ENCODE assay signal across 33 cellular contexts in genomic region chr12:60096727-60097126, GRCh38.
"Had no signal": no experiment of that assay in that cellular context is flagged by ENCODE, and none has a peak within 500 bp of the region (broad histone marks: within the 10 kb centered on the region; RNA-seq: fewer than 3 reads in every experiment).

No MANE protein-coding gene starts in this region.

- H3K27ac Mint-ChIP-seq: activated B cell treated with CpG ODN at 0.5 μM for 24 hours; activated CD4-positive, alpha-beta memory T cell treated with anti-CD3 and anti-CD28 coated beads for 36 hours; activated CD4-positive, alpha-beta T cell treated with anti-CD3 and anti-CD28 coated beads, Interleukin-2, amount 10 ng/mL, durations not matched to agents 24 days and 14 days; activated CD8-positive, alpha-beta memory T cell treated with anti-CD3 and anti-CD28 coated beads, Interleukin-2, amount 10 ng/mL, durations not matched to agents 7 days and 5 days; activated CD8-positive, alpha-beta T cell treated with anti-CD3 and anti-CD28 coated beads, Interleukin-2, amount 10 ng/mL, durations not matched to agents 7 days and 5 days; activated naive CD4-positive, alpha-beta T cell treated with anti-CD3 and anti-CD28 coated beads, Interleukin-2, amount 50 U/mL, for 24 hours; activated naive CD8-positive, alpha-beta T cell; activated naive CD8-positive, alpha-beta T cell treated with anti-CD3 and anti-CD28 coated beads, Interleukin-2, amount 10 ng/mL, durations not matched to agents 7 days and 5 days; activated T-cell treated with anti-CD3 and anti-CD28 coated beads, Interleukin-2, amount 50 U/mL, for 24 hours; activated T-helper 2 cell treated with anti-CD3 and anti-CD28 coated beads, Interferon-gamma antibody, Interleukin-2, Interleukin-4, amounts not matched to agents 10 μg/mL and 5 μg/mL and 100 μg/mL, durations not matched to agents 14 hours and 24 hours and 36 hours; T-helper 1 cell treated with Interleukin-12 subunit alpha and Interleukin-12 subunit beta and Interleukin-4 antibody, amounts not matched to agents 30 μg/mL and 1 μg/mL, for 36 hours; T-helper 2 cell treated with Interferon-gamma antibody and Interleukin-4, amounts not matched to agents 5 μg/mL and 100 μg/mL, for 36 hours had no signal

- H3K36me3 Mint-ChIP-seq: activated CD4-positive, alpha-beta memory T cell treated with anti-CD3 and anti-CD28 coated beads for 36 hours; activated CD8-positive, alpha-beta memory T cell treated with anti-CD3 and anti-CD28 coated beads, Interleukin-2, amount 10 ng/mL, durations not matched to agents 7 days and 5 days; activated naive CD4-positive, alpha-beta T cell treated with anti-CD3 and anti-CD28 coated beads, Interleukin-2, amount 50 U/mL, for 24 hours; activated naive CD8-positive, alpha-beta T cell; activated naive CD8-positive, alpha-beta T cell treated with anti-CD3 and anti-CD28 coated beads, Interleukin-2, amount 10 ng/mL, durations not matched to agents 7 days and 5 days had no signal

- DNase-seq: activated B cell treated with CpG ODN at 0.5 μM for 24 hours; activated CD4-positive, alpha-beta memory T cell treated with anti-CD3 and anti-CD28 coated beads for 36 hours; activated CD4-positive, alpha-beta T cell treated with anti-CD3 and anti-CD28 coated beads for 4 hours; activated CD4-positive, alpha-beta T cell treated with anti-CD3 and anti-CD28 coated beads, Interleukin-2, amount 10 ng/mL, durations not matched to agents 24 days and 14 days; activated CD4-positive, alpha-beta T cell treated with anti-CD3 and anti-CD28 coated beads, Interleukin-2, amount 50 U/mL, for 1 hour; activated CD4-positive, alpha-beta T cell treated with anti-CD3 and anti-CD28 coated beads, Interleukin-2, amount 50 U/mL, for 4 hours; activated CD4-positive, CD25-positive, alpha-beta regulatory T cell treated with anti-CD3 and anti-CD28 coated beads, Interleukin-2, amount 50 U/mL, for 72 hours; activated CD8-positive, alpha-beta memory T cell treated with anti-CD3 and anti-CD28 coated beads for 24 hours; activated CD8-positive, alpha-beta memory T cell treated with anti-CD3 and anti-CD28 coated beads, Interleukin-2, amount 10 ng/mL, durations not matched to agents 7 days and 5 days; activated CD8-positive, alpha-beta memory T cell treated with anti-CD3 and anti-CD28 coated beads, Interleukin-2, amount 50 U/mL, for 48 hours; activated CD8-positive, alpha-beta T cell treated with anti-CD3 and anti-CD28 coated beads, Interleukin-2, amount 10 ng/mL, durations not matched to agents 7 days and 5 days; activated effector memory CD4-positive, alpha-beta T cell treated with Interleukin-2 at 50 U/mL for 16 hours; activated gamma-delta T cell; activated naive CD4-positive, alpha-beta T cell treated with Interleukin-2 at 50 U/mL for 16 hours; activated naive CD8-positive, alpha-beta T cell treated with anti-CD3 and anti-CD28 coated beads, Interleukin-2, amount 10 ng/mL, durations not matched to agents 7 days and 5 days; activated T-cell treated with anti-CD3 and anti-CD28 coated beads, Interleukin-2, amount 50 U/mL, for 24 hours; activated T-cell treated with anti-CD3 and anti-CD28 coated beads, Interleukin-2, amount 50 U/mL, for 48 hours; adrenal gland; amniotic stem cell; aorta; body of pancreas; brain microvascular endothelial cell; central memory CD4-positive, alpha-beta T cell; T-helper 1 cell; T-helper 2 cell; T-helper 9 cell had no signal

- H3K27me3 Mint-ChIP-seq: activated B cell treated with CpG ODN at 0.5 μM for 24 hours; activated CD4-positive, alpha-beta memory T cell treated with anti-CD3 and anti-CD28 coated beads for 36 hours; activated CD4-positive, alpha-beta T cell treated with anti-CD3 and anti-CD28 coated beads, Interleukin-2, amount 10 ng/mL, durations not matched to agents 24 days and 14 days; activated CD8-positive, alpha-beta memory T cell treated with anti-CD3 and anti-CD28 coated beads, Interleukin-2, amount 10 ng/mL, durations not matched to agents 7 days and 5 days; activated naive CD4-positive, alpha-beta T cell treated with anti-CD3 and anti-CD28 coated beads, Interleukin-2, amount 50 U/mL, for 24 hours; activated naive CD8-positive, alpha-beta T cell; activated naive CD8-positive, alpha-beta T cell treated with anti-CD3 and anti-CD28 coated beads, Interleukin-2, amount 10 ng/mL, durations not matched to agents 7 days and 5 days; activated T-cell treated with anti-CD3 and anti-CD28 coated beads, Interleukin-2, amount 50 U/mL, for 24 hours had no signal

- H3K9me3 ChIP-seq: adrenal gland had no signal

- H3K4me3 Mint-ChIP-seq: activated B cell treated with CpG ODN at 0.5 μM for 24 hours; activated CD4-positive, alpha-beta memory T cell treated with anti-CD3 and anti-CD28 coated beads for 36 hours; activated CD4-positive, alpha-beta T cell treated with anti-CD3 and anti-CD28 coated beads, Interleukin-2, amount 10 ng/mL, durations not matched to agents 24 days and 14 days; activated CD8-positive, alpha-beta memory T cell treated with anti-CD3 and anti-CD28 coated beads, Interleukin-2, amount 10 ng/mL, durations not matched to agents 7 days and 5 days; activated CD8-positive, alpha-beta T cell treated with anti-CD3 and anti-CD28 coated beads, Interleukin-2, amount 10 ng/mL, durations not matched to agents 7 days and 5 days; activated naive CD4-positive, alpha-beta T cell treated with anti-CD3 and anti-CD28 coated beads, Interleukin-2, amount 50 U/mL, for 24 hours; activated naive CD8-positive, alpha-beta T cell; activated naive CD8-positive, alpha-beta T cell treated with anti-CD3 and anti-CD28 coated beads, Interleukin-2, amount 10 ng/mL, durations not matched to agents 7 days and 5 days; activated T-cell treated with anti-CD3 and anti-CD28 coated beads, Interleukin-2, amount 50 U/mL, for 24 hours; T-helper 1 cell treated with Interleukin-12 subunit alpha and Interleukin-12 subunit beta and Interleukin-4 antibody, amounts not matched to agents 30 μg/mL and 1 μg/mL, for 36 hours; T-helper 2 cell treated with Interferon-gamma antibody and Interleukin-4, amounts not matched to agents 5 μg/mL and 100 μg/mL, for 36 hours had no signal

- H3K9me3 Mint-ChIP-seq: activated CD4-positive, alpha-beta T cell treated with anti-CD3 and anti-CD28 coated beads, Interleukin-2, amount 10 ng/mL, durations not matched to agents 24 days and 14 days; activated naive CD4-positive, alpha-beta T cell treated with anti-CD3 and anti-CD28 coated beads, Interleukin-2, amount 50 U/mL, for 24 hours; activated naive CD8-positive, alpha-beta T cell treated with anti-CD3 and anti-CD28 coated beads, Interleukin-2, amount 10 ng/mL, durations not matched to agents 7 days and 5 days; activated T-helper 2 cell treated with anti-CD3 and anti-CD28 coated beads, Interferon-gamma antibody, Interleukin-2, Interleukin-4, amounts not matched to agents 10 μg/mL and 5 μg/mL and 100 μg/mL, durations not matched to agents 14 hours and 24 hours and 36 hours; T-helper 1 cell treated with Interleukin-12 subunit alpha and Interleukin-12 subunit beta and Interleukin-4 antibody, amounts not matched to agents 30 μg/mL and 1 μg/mL, for 36 hours; T-helper 2 cell treated with Interferon-gamma antibody and Interleukin-4, amounts not matched to agents 5 μg/mL and 100 μg/mL, for 36 hours had no signal

- H3K4me3 ChIP-seq: adrenal gland, body of pancreas, breast epithelium had no signal

- ATAC-seq: activated CD8-positive, alpha-beta memory T cell treated with anti-CD3 and anti-CD28 coated beads, Interleukin-2, amount 10 ng/mL, durations not matched to agents 7 days and 5 days; activated CD8-positive, alpha-beta T cell treated with anti-CD3 and anti-CD28 coated beads, Interleukin-2, amount 10 ng/mL, durations not matched to agents 7 days and 5 days; body of pancreas had no signal

- H3K36me3 ChIP-seq: adrenal gland, brain microvascular endothelial cell, breast epithelium had no signal

- H3K27me3 ChIP-seq: adrenal gland, body of pancreas, brain microvascular endothelial cell, breast epithelium had no signal

- H3K4me1 Mint-ChIP-seq: activated B cell treated with CpG ODN at 0.5 μM for 24 hours; activated CD4-positive, alpha-beta T cell treated with anti-CD3 and anti-CD28 coated beads, Interleukin-2, amount 10 ng/mL, durations not matched to agents 24 days and 14 days; activated CD8-positive, alpha-beta memory T cell treated with anti-CD3 and anti-CD28 coated beads, Interleukin-2, amount 10 ng/mL, durations not matched to agents 7 days and 5 days; activated naive CD4-positive, alpha-beta T cell treated with anti-CD3 and anti-CD28 coated beads, Interleukin-2, amount 50 U/mL, for 24 hours; activated naive CD8-positive, alpha-beta T cell treated with anti-CD3 and anti-CD28 coated beads, Interleukin-2, amount 10 ng/mL, durations not matched to agents 7 days and 5 days had no signal

- H3K4me1 ChIP-seq: adrenal gland, body of pancreas, breast epithelium had no signal

- H3K27ac ChIP-seq: adrenal gland, body of pancreas, brain microvascular endothelial cell, breast epithelium, VCaP had no signal
